In the genomic region with DNA sequence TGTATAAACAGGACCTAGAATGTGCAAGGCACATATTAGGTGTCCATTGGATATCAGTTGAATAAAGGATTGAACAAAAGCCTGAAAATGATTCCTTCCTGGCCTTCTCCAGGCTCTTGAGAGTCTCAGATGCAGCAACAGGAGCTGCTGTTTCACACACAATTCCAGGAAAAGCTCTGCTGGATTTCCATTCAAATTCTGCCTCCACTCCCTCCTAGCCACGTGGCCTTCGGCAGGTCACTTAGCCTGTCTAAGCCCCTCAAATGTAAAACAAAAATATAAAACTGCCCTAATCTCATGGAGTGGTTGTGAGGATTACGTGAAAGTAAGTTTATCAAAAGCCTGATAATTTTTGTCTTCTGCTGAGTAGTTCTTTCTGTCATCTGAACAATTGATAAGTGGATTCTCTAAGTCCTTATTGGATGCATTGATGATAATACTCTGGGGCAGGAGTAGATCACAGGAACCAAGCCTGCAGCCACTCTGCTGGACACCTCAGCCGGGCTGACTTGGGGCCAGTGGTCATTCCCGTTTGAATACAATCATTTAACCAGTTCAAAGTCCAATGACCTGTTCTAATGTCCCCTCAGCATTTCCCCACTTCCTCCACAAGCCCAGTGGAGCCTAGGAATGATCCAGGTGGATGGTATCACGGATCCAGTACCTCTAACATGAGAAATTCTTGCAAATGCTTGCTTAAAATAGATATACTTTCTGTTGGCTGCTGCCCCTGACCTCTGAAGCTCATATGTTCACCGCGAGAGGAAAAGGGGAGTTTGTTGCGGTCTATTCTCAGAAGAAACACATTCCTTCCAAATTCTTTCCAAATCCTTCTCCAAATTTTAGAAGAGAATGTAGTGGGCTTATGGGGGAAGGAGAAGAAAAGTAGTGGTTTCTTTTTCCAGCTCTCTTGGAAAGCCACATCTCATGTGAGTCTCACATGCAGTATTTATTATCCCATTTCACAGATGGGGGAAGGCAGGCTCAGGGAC, we compare ENCODE assay signal across 1 cellular context.
TF ChIP-seq lines count a peak whose summit lies in the region.

No MANE protein-coding gene starts in this region.

TF ChIP-seq in IMR-90, 13 proteins besides CTCF, POLR2A, EP300 and RAD21 (continued from another document):
- TF ChIP-seq ELK1 (IDR thresholded peaks at IDR 0.05; ENCODE audit: borderline replicate concordance, low read depth, low read length), result no peak
- TF ChIP-seq NFE2L2 (IDR thresholded peaks at IDR 0.05; ENCODE audit: low read depth, low read length), result no peak
